ENCODE assay signal across 21 cellular contexts in genomic region chr1:152228831-152229230, GRCh38. TPM values are rescaled to one million over a fixed set of nuclear protein-coding genes. Genes with fewer than 3 reads are reported as not detected.
DNase-seq lines count a peak whose midpoint lies in the region; TF ChIP-seq lines count a peak whose summit lies in the region.
"Had no signal": no experiment of that assay in that cellular context is flagged by ENCODE, and none has a peak within 500 bp of the region (broad histone marks: within the 10 kb centered on the region; RNA-seq: fewer than 3 reads in every experiment).

No MANE protein-coding gene starts in this region.

- no peak overlapping the region for H3K4me3 ChIP-seq in epithelial cell of esophagus (ENCODE audit: low read length)
- H3K4me3 ChIP-seq: GM23248 had no signal

- peak; percentile 75 for DNase-seq in HT1080 (ENCODE audit: low read depth)
- DNase-seq in RKO (ENCODE audit: low spot score), result peak; percentile 4
- DNase-seq in epithelial cell of esophagus (ENCODE audit: low read depth), result peak; percentile 89
- DNase-seq in kidney glomerular epithelial cell (lab: John Stamatoyannopoulos, UW), result peak; percentile 15
- no peak for DNase-seq in activated CD4-positive, alpha-beta T cell treated with anti-CD3 and anti-CD28 coated beads for 4 hours
- no peak for DNase-seq in T1000 (lab: John Stamatoyannopoulos, UW)
- no peak for DNase-seq in putamen (ENCODE audit: low spot score)
- DNase-seq: DMS 273 treated with DMSO at 0.1 percent for 48 hours, GF-D8, GM23248, HCEC 1CT, Kasumi-1, NCI-H1105 treated with DMSO at 0.1 percent for 48 hours, NCI-H1694, NCI-H2081 treated with DMSO at 0.1 percent for 48 hours, NCI-H748 treated with DMSO at 0.1 percent for 48 hours had no signal

- TF ChIP-seq CTCF in epithelial cell of esophagus (IDR thresholded peaks at IDR 0.05; ENCODE audit: insufficient read depth, low read depth, low read length, missing control alignments), result no peak

RNA-seq across cellular contexts. Expression of gene HRNR, which starts 4.8 kb away (rescaled TPM):
- total RNA-seq in HT1080 (2014; rRNA removed; shearing (Covaris generic)), result not detected in 2 replicates
- not detected in 2 replicates for polyA plus RNA-seq in HT1080 (2015; cell fraction: cytosol; rRNA removed)
- polyA plus RNA-seq in HT1080 (2015; cell fraction: nucleus; rRNA removed), result not detected in 2 replicates
- total RNA-seq: GM23248, NCI-H460, OCI-LY7, SK-MEL-5 had no signal
- polyA plus RNA-seq: AG04450, CD14-positive monocyte had no signal

Comparison
In these comparisons a context has a peak if more than half of its experiments do, and no peak if none do; other contexts are left out.
1. DNase-seq: peak in HT1080 (single experiment), RKO (single experiment), epithelial cell of esophagus (single experiment) and kidney glomerular epithelial cell (single experiment); none in activated CD4-positive, alpha-beta T cell treated with anti-CD3 and anti-CD28 coated beads for 4 hours (0 of 2), T1000 (single experiment) and putamen (single experiment).